1 cellular context compared by ENCODE assay signal in genomic region chr1:64469977-64470669, GRCh38.
A peak's percentile ranks its signal among the peaks of the same experiment; 100 is the strongest.
TF ChIP-seq lines count a peak whose summit lies in the region.

Gene CACHD1 (plus strand): TSS chr1:64470129. CDS start chr1:64470745, 616 bp downstream.

TF ChIP-seq in HEK293, 187 proteins besides CTCF, POLR2A, EP300 and RAD21 (continued from another document and continues in another):
- TF ChIP-seq PRDM2 (tag by site-specific recombination; IDR thresholded peaks at IDR 0.05; ENCODE audit: borderline replicate concordance) = no peak
- no peak for TF ChIP-seq ZNF341 (tag by site-specific recombination; IDR thresholded peaks at IDR 0.05; ENCODE audit: low read depth)
- TF ChIP-seq ZNF335 (tag by site-specific recombination; conservative IDR thresholded peaks at IDR 0.05) = peak; percentile 37
- no peak for TF ChIP-seq ZNF571 (tag by site-specific recombination; IDR thresholded peaks at IDR 0.05)
- TF ChIP-seq PRDM10 (tag by site-specific recombination; IDR thresholded peaks at IDR 0.05) = no peak
- no peak for TF ChIP-seq ZNF488 (tag by site-specific recombination; IDR thresholded peaks at IDR 0.05)
- TF ChIP-seq ZBTB7A (tag by site-specific recombination; IDR thresholded peaks at IDR 0.05; ENCODE audit: low read depth) = 0 out of 2 replicates have a peak, but pooled peaks have one; percentile 37
- peak; percentile 92 for TF ChIP-seq GLIS2 (tag by site-specific recombination; IDR thresholded peaks at IDR 0.05)
- no peak; the same call in 1 of the 2 replicates for TF ChIP-seq SCRT2 (tag by site-specific recombination; IDR thresholded peaks at IDR 0.05)
- peak; percentile 97 for TF ChIP-seq ZBTB11 (tag by site-specific recombination; conservative IDR thresholded peaks at IDR 0.05; ENCODE audit: low read depth)
- no peak for TF ChIP-seq ZNF174 (tag by site-specific recombination; IDR thresholded peaks at IDR 0.05)
- TF ChIP-seq, protein P1, sequence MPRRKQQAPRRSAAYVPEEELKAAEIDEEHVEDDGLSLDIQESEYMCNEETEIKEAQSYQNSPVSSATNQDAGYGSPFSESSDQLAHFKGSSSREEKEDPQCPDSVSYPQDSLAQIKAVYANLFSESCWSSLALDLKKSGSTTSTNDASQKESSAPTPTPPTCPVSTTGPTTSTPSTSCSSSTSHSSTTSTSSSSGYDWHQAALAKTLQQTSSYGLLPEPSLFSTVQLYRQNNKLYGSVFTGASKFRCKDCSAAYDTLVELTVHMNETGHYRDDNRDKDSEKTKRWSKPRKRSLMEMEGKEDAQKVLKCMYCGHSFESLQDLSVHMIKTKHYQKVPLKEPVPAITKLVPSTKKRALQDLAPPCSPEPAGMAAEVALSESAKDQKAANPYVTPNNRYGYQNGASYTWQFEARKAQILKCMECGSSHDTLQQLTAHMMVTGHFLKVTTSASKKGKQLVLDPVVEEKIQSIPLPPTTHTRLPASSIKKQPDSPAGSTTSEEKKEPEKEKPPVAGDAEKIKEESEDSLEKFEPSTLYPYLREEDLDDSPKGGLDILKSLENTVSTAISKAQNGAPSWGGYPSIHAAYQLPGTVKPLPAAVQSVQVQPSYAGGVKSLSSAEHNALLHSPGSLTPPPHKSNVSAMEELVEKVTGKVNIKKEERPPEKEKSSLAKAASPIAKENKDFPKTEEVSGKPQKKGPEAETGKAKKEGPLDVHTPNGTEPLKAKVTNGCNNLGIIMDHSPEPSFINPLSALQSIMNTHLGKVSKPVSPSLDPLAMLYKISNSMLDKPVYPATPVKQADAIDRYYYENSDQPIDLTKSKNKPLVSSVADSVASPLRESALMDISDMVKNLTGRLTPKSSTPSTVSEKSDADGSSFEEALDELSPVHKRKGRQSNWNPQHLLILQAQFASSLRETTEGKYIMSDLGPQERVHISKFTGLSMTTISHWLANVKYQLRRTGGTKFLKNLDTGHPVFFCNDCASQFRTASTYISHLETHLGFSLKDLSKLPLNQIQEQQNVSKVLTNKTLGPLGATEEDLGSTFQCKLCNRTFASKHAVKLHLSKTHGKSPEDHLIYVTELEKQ (tag by site-specific recombination; IDR thresholded peaks at IDR 0.05; ENCODE audit: borderline replicate concordance) = peak; percentile 53; the same call in 1 of the 2 replicates
- TF ChIP-seq ZNF530 (tag by site-specific recombination; IDR thresholded peaks at IDR 0.05; ENCODE audit: low read depth) = no peak
- no peak for TF ChIP-seq HOXD13 (CRISPR knock-in tag; IDR thresholded peaks at IDR 0.05; ENCODE audit: borderline replicate concordance)
- TF ChIP-seq SP7 (tag by site-specific recombination; IDR thresholded peaks at IDR 0.05) = peak; percentile 77
- TF ChIP-seq ZFP69B (tag by site-specific recombination; IDR thresholded peaks at IDR 0.05) = no peak
- no peak for TF ChIP-seq ZNF529 (tag by site-specific recombination; IDR thresholded peaks at IDR 0.05; ENCODE audit: insufficient replicate concordance)
- TF ChIP-seq, protein P2, sequence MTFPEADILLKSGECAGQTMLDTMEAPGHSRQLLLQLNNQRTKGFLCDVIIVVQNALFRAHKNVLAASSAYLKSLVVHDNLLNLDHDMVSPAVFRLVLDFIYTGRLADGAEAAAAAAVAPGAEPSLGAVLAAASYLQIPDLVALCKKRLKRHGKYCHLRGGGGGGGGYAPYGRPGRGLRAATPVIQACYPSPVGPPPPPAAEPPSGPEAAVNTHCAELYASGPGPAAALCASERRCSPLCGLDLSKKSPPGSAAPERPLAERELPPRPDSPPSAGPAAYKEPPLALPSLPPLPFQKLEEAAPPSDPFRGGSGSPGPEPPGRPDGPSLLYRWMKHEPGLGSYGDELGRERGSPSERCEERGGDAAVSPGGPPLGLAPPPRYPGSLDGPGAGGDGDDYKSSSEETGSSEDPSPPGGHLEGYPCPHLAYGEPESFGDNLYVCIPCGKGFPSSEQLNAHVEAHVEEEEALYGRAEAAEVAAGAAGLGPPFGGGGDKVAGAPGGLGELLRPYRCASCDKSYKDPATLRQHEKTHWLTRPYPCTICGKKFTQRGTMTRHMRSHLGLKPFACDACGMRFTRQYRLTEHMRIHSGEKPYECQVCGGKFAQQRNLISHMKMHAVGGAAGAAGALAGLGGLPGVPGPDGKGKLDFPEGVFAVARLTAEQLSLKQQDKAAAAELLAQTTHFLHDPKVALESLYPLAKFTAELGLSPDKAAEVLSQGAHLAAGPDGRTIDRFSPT (tag by site-specific recombination; IDR thresholded peaks at IDR 0.05) = peak; percentile 59; the same call in 1 of the 2 replicates
- TF ChIP-seq ZNF280D (tag by site-specific recombination; IDR thresholded peaks at IDR 0.05) = no peak
- TF ChIP-seq ZBTB49 (tag by site-specific recombination; IDR thresholded peaks at IDR 0.05; ENCODE audit: low read depth) = no peak
- TF ChIP-seq ZNF23 (tag by site-specific recombination; IDR thresholded peaks at IDR 0.05; ENCODE audit: borderline replicate concordance) = no peak
